In genomic region chr14:61320806-61321384, GRCh38 we compare ENCODE assay signal across 8 cellular contexts. TPM values are rescaled to one million over a fixed set of nuclear protein-coding genes. Genes with fewer than 3 reads are reported as not detected.
DNase-seq lines count a peak whose midpoint lies in the region; ATAC-seq and TF ChIP-seq lines count a peak whose summit lies in the region.

No MANE protein-coding gene starts in this region.

- no peaks in the 10 kb centered on the region for H3K9me3 ChIP-seq in RWPE2 (ENCODE audit: severe bottlenecking)
- H3K9me3 ChIP-seq in trophoblast cell (ENCODE audit: insufficient read depth, low read depth, low read length) = no peaks in the 10 kb centered on the region

- peaks cover 21% of the 10 kb centered on the region for H3K79me2 ChIP-seq in trophoblast cell (ENCODE audit: control insufficient read depth, insufficient read depth, low read length, poor library complexity)

- H3K4me2 ChIP-seq in trophoblast cell (ENCODE audit: low read length) = peak overlapping the region; percentile 89

- peak overlapping the region; percentile 28 for H4K12ac ChIP-seq in trophoblast cell (ENCODE audit: low read depth, low read length)

- H3K27ac ChIP-seq in RWPE2 (ENCODE audit: poor library complexity, severe bottlenecking) (peak overlapping the region; percentile 68), trophoblast cell (ENCODE audit: low read depth, low read length) (peak overlapping the region; percentile 73)

- peak overlapping the region; percentile 0 for H3K9ac ChIP-seq in trophoblast cell (ENCODE audit: low read length)

- DNase-seq in RWPE2 (ENCODE audit: low spot score) = no peak
- DNase-seq in fibroblast of pulmonary artery (ENCODE audit: low read depth) = no peak
- DNase-seq in trophoblast cell = peak; percentile 57 to 80
- DNase-seq in NCI-H345 (lab: John Stamatoyannopoulos, UW) = no peak
- no peak for DNase-seq in A172 (ENCODE audit: low spot score)
- DNase-seq in hypothalamus (lab: John Stamatoyannopoulos, UW) = no peak

- peak overlapping the region; percentile 33 for H2BK12ac ChIP-seq in trophoblast cell (ENCODE audit: low read length)

- peak overlapping the region; percentile 90 for H3K4ac ChIP-seq in trophoblast cell (ENCODE audit: low read depth, low read length)

- H2AK5ac ChIP-seq in trophoblast cell (ENCODE audit: low read length) = peak overlapping the region; percentile 52

- peak overlapping the region; percentile 92 for H3K18ac ChIP-seq in trophoblast cell (ENCODE audit: low read length)

- peak overlapping the region; percentile 61 for H2BK120ac ChIP-seq in trophoblast cell (ENCODE audit: insufficient read depth, low read length, poor library complexity)

- peaks cover 7% of the 10 kb centered on the region for H3K36me3 ChIP-seq in RWPE2 (ENCODE audit: low read depth)
- H3K36me3 ChIP-seq in trophoblast cell (ENCODE audit: control insufficient read depth in 1 of 2, insufficient read depth in 2 of 2, low read length in 2 of 2) = no peaks in the 10 kb centered on the region

- H2BK5ac ChIP-seq in trophoblast cell (ENCODE audit: low read depth, low read length, poor library complexity) = peak overlapping the region; percentile 84

- peak overlapping the region; percentile 75 for H3K14ac ChIP-seq in trophoblast cell (ENCODE audit: low read length)

- WGBS in trophoblast cell (ENCODE audit: extremely low coverage, insufficient coverage, insufficient read length) = no CpG with 5 or more reads among the region's 29 CpGs

- H3K79me1 ChIP-seq in trophoblast cell (ENCODE audit: low read length) = peaks cover 24% of the 10 kb centered on the region

- peak overlapping the region; percentile 65 for H2AFZ ChIP-seq in trophoblast cell (ENCODE audit: insufficient read depth, low read length, poor library complexity)

- peak overlapping the region; percentile 85 for H4K91ac ChIP-seq in trophoblast cell (ENCODE audit: low read depth, low read length)

- H3K27me3 ChIP-seq in RWPE2 (ENCODE audit: insufficient read depth, poor library complexity, severe bottlenecking) (no peaks in the 10 kb centered on the region), trophoblast cell (ENCODE audit: insufficient read depth, low read length) (no peaks in the 10 kb centered on the region)

- H3K4me3 ChIP-seq in GM08714 (ENCODE audit: low read length) = peak overlapping the region; percentile 90; the same call in 1 of the 2 replicates
- peak overlapping the region; percentile 54 for H3K4me3 ChIP-seq in RWPE2 (ENCODE audit: severe bottlenecking)
- peak overlapping the region; percentile 70 for H3K4me3 ChIP-seq in fibroblast of pulmonary artery (replicated peaks; ENCODE audit: low read depth, low read length)
- H3K4me3 ChIP-seq in trophoblast cell (ENCODE audit: low read depth, low read length) = peak overlapping the region; percentile 80

- no peak overlapping the region for H3K23ac ChIP-seq in trophoblast cell (ENCODE audit: low read length)

- ATAC-seq in RWPE2 (ENCODE audit: low read depth) (no peak), HG03469 (IDR thresholded peaks at IDR 0.05; ENCODE audit: unreplicated experiment) (no peak)

- H4K8ac ChIP-seq in trophoblast cell (ENCODE audit: low read depth, low read length) = peak overlapping the region; percentile 83

- H3K4me1 ChIP-seq in RWPE2 (ENCODE audit: insufficient read depth, poor library complexity, severe bottlenecking) (peaks cover 9% of the 10 kb centered on the region), trophoblast cell (ENCODE audit: control insufficient read depth in 1 of 2, insufficient read depth in 2 of 2, low read length in 2 of 2) (peaks cover 8 to 14% of the 10 kb centered on the region in 2 experiments)

- TF ChIP-seq CTCF in RWPE2 (IDR thresholded peaks at IDR 0.05; ENCODE audit: poor library complexity, severe bottlenecking) (no peak), fibroblast of pulmonary artery (IDR thresholded peaks at IDR 0.05; ENCODE audit: low read length, missing control alignments) (no peak)

RNA-seq across cellular contexts. Expression of gene PRKCH, which starts 0.5 kb away (rescaled TPM):
- polyA plus RNA-seq in trophoblast cell (2013) = 145 and 158 TPM in 2 replicates
- total RNA-seq in A172 (2014; rRNA removed; shearing (Covaris generic)) = 2.0 and 3.5 TPM in 2 replicates

RNA-seq across cellular contexts. Expression of gene TMEM30B, which starts 39.8 kb away (rescaled TPM):
- polyA plus RNA-seq in trophoblast cell (2013) = 13.0 and 14.0 TPM in 2 replicates
- not detected in 2 replicates for total RNA-seq in A172 (2014; rRNA removed; shearing (Covaris generic))

Comparison
In these comparisons a context has a peak if more than half of its experiments do, and no peak if none do; other contexts are left out.
1. DNase-seq: peak in trophoblast cell (2 of 2); none in RWPE2 (single experiment), fibroblast of pulmonary artery (single experiment), NCI-H345 (single experiment), A172 (single experiment) and hypothalamus (0 of 51).
2. Peak in every context shown above with its lines, with median percentiles within 50 percentile points of each other: H3K4me3 ChIP-seq.